1 cellular context compared by ENCODE assay signal in genomic region chr4:183424109-183424751, GRCh38.
TF ChIP-seq lines count a peak whose summit lies in the region.

No MANE protein-coding gene starts in this region.

TF ChIP-seq in WTC11, 78 proteins besides CTCF, POLR2A, EP300 and RAD21 (continued from another document):
- TF ChIP-seq IRF1 (CRISPR knock-in tag; IDR thresholded peaks at IDR 0.05) = no peak
- no peak for TF ChIP-seq NR1H2 (CRISPR knock-in tag; IDR thresholded peaks at IDR 0.05)
- no peak for TF ChIP-seq TCF7 (CRISPR knock-in tag; IDR thresholded peaks at IDR 0.05; ENCODE audit: low read depth)
- no peak for TF ChIP-seq E2F4 (CRISPR knock-in tag; IDR thresholded peaks at IDR 0.05; ENCODE audit: borderline replicate concordance, low read depth)
- no peak for TF ChIP-seq ELF4 (CRISPR knock-in tag; IDR thresholded peaks at IDR 0.05; ENCODE audit: low read depth)
- no peak for TF ChIP-seq ZBTB43 (CRISPR knock-in tag; IDR thresholded peaks at IDR 0.05)
- no peak for TF ChIP-seq TP53 (CRISPR knock-in tag; IDR thresholded peaks at IDR 0.05)
- no peak for TF ChIP-seq ZNF232 (CRISPR knock-in tag; IDR thresholded peaks at IDR 0.05)
- no peak for TF ChIP-seq CREB1 (CRISPR knock-in tag; IDR thresholded peaks at IDR 0.05)
- no peak for TF ChIP-seq ZNF281 (CRISPR knock-in tag; IDR thresholded peaks at IDR 0.05)
- TF ChIP-seq E2F1 (CRISPR knock-in tag; IDR thresholded peaks at IDR 0.05) = no peak
